27 cellular contexts compared by ENCODE assay signal in the genomic region with DNA sequence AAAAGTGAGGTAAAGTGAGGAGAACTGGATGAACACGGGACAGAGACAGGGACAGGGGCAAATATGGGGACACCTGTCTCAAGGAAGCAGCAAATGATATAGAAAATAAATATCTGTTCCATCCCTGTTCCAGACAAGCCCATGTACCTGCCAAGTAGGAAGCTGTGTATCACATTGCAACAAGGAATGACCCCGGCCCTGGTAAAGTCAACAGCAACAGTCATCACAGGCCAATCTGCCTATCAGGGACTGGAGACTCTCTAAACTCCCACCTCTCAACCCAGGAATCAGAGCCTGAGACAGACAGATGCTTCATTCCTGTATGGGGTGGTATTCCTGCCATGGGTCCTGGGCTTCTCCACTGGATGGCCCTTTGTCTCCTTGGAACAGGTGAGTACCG.
"Had no signal": no experiment of that assay in that cellular context is flagged by ENCODE, and none has a peak within 500 bp of the region (broad histone marks: within the 10 kb centered on the region; RNA-seq: fewer than 3 reads in every experiment).

No MANE protein-coding gene starts in this region.

- ATAC-seq: esophagus mucosa; gastrocnemius medialis; left lung; mucosa of descending colon; psoas muscle; right cardiac atrium; stimulated activated effector memory CD8-positive, alpha-beta T cell treated with anti-CD3 and anti-CD28 coated beads, Interleukin-12 subunit alpha, Interleukin-12 subunit beta, amount 100 ng/mL, for 72 hours had no signal

- H3K4me1 Mint-ChIP-seq: endodermal cell; mesothelial cell of epicardium; naive B cell; nephron progenitor cell; stimulated activated effector memory CD8-positive, alpha-beta T cell treated with anti-CD3 and anti-CD28 coated beads, Interleukin-12 subunit alpha, Interleukin-12 subunit beta, amount 100 ng/mL, for 72 hours had no signal

- H3K27ac Mint-ChIP-seq: dendritic cell treated with granulocyte-macrophage colony-stimulating factor and Interleukin-4, amounts not matched to agents 40 ng/mL and 50 ng/mL, for 4 days; endodermal cell; mesothelial cell of epicardium; nephron progenitor cell; stimulated activated effector memory CD8-positive, alpha-beta T cell treated with anti-CD3 and anti-CD28 coated beads, Interleukin-12 subunit alpha, Interleukin-12 subunit beta, amount 100 ng/mL, for 72 hours had no signal

- H3K4me1 ChIP-seq: colonic mucosa, gastrocnemius medialis, left lung, psoas muscle, sigmoid colon, stomach, thyroid gland had no signal

- H3K36me3 ChIP-seq: colonic mucosa, gastrocnemius medialis, left lung, sigmoid colon, stomach, thyroid gland had no signal

- H3K4me3 Mint-ChIP-seq: dendritic cell treated with granulocyte-macrophage colony-stimulating factor and Interleukin-4, amounts not matched to agents 40 ng/mL and 50 ng/mL, for 4 days; endodermal cell; mesothelial cell of epicardium; naive B cell; nephron progenitor cell; stimulated activated effector memory CD8-positive, alpha-beta T cell treated with anti-CD3 and anti-CD28 coated beads, Interleukin-12 subunit alpha, Interleukin-12 subunit beta, amount 100 ng/mL, for 72 hours had no signal

- DNase-seq: colonic mucosa; effector CD8-positive, alpha-beta T cell; endodermal cell; foreskin fibroblast; gastrocnemius medialis; head of caudate nucleus; kidney; left lung; mesenchymal stem cell; mucosa of descending colon; naive B cell; nephron progenitor cell; nucleus accumbens; posterior cingulate gyrus; psoas muscle; right cardiac atrium; sigmoid colon; stimulated activated CD4-positive, alpha-beta T cell treated with anti-CD3 and anti-CD28 coated beads, Interleukin-2, amount 100 ng/mL, for 24 hours; stimulated activated CD4-positive, alpha-beta T cell treated with anti-CD3 and anti-CD28 coated beads, Interleukin-4, amount 100 ng/mL, for 24 hours; stimulated activated naive CD4-positive, alpha-beta T cell treated with Interleukin-2 at 50 U/mL for 16 hours; stomach; thyroid gland had no signal

- H3K27ac ChIP-seq: colonic mucosa, epithelial cell of prostate, gastrocnemius medialis, left lung, psoas muscle, sigmoid colon, stomach, thyroid gland had no signal

- H3K4me3 ChIP-seq: colonic mucosa, gastrocnemius medialis, left lung, mucosa of descending colon, psoas muscle, sigmoid colon, stomach, thyroid gland had no signal

- H3K9me3 ChIP-seq: colonic mucosa, gastrocnemius medialis, left lung, mucosa of descending colon, psoas muscle, sigmoid colon, stomach, thyroid gland had no signal

- H3K36me3 Mint-ChIP-seq: mesothelial cell of epicardium; naive B cell; stimulated activated effector memory CD8-positive, alpha-beta T cell treated with anti-CD3 and anti-CD28 coated beads, Interleukin-12 subunit alpha, Interleukin-12 subunit beta, amount 100 ng/mL, for 72 hours had no signal

- H3K27me3 ChIP-seq: colonic mucosa, thyroid gland had no signal

- H3K9me3 Mint-ChIP-seq: dendritic cell treated with granulocyte-macrophage colony-stimulating factor and Interleukin-4, amounts not matched to agents 40 ng/mL and 50 ng/mL, for 4 days; endodermal cell; mesothelial cell of epicardium; naive B cell; nephron progenitor cell; stimulated activated effector memory CD8-positive, alpha-beta T cell treated with anti-CD3 and anti-CD28 coated beads, Interleukin-12 subunit alpha, Interleukin-12 subunit beta, amount 100 ng/mL, for 72 hours had no signal
